In genomic region chr7:131235489-131236317, GRCh38 we compare ENCODE assay signal across 8 cellular contexts.
DNase-seq lines count a peak whose midpoint lies in the region; ATAC-seq, FAIRE-seq and TF ChIP-seq lines count a peak whose summit lies in the region.

No MANE protein-coding gene starts in this region.

- no peaks in the 10 kb centered on the region for H3K36me3 ChIP-seq in SJSA1

- no peak overlapping the region for H3K4me3 ChIP-seq in SJSA1

- peak overlapping the region; percentile 98 for H3K27ac Mint-ChIP-seq in activated naive CD8-positive, alpha-beta T cell treated with anti-CD3 and anti-CD28 coated beads for 36 hours

- H3K9me3 ChIP-seq in SJSA1 (replicated peaks): no peaks in the 10 kb centered on the region

- TF ChIP-seq POLR2A in GM12891 (IDR thresholded peaks at IDR 0.05; ENCODE audit: low read depth, low read length): no peak

- peak overlapping the region; percentile 54 for H3K4me3 Mint-ChIP-seq in activated naive CD8-positive, alpha-beta T cell treated with anti-CD3 and anti-CD28 coated beads for 36 hours

- no peak for DNase-seq in GM12891 (ENCODE audit: insufficient read length, low spot score)
- DNase-seq in SJSA1 (ENCODE audit: low read depth in 1 of 2, low spot score in 2 of 2): peak; percentile 78 to 86
- peak; percentile 81 for DNase-seq in activated naive CD8-positive, alpha-beta T cell treated with anti-CD3 and anti-CD28 coated beads for 36 hours
- DNase-seq in iPS-NIHi7 (ENCODE audit: extremely low spot score): peak; percentile 32
- peak; percentile 60 to 64 for DNase-seq in stimulated activated CD4-positive, alpha-beta T cell treated with anti-CD3 and anti-CD28 coated beads, Interleukin-2, amount 100 ng/mL, for 48 hours
- no peak for DNase-seq in SIG-M5 treated with dmso at 0.1 percent for 504 hours (lab: John Stamatoyannopoulos, UW; ENCODE audit: unreplicated experiment)
- no peak for DNase-seq in NCI-H510A treated with DMSO at 0.1 percent for 48 hours (lab: John Stamatoyannopoulos, UW)

- no peaks in the 10 kb centered on the region for H3K27me3 ChIP-seq in SJSA1 (replicated peaks)

- H3K9me3 Mint-ChIP-seq in activated naive CD8-positive, alpha-beta T cell treated with anti-CD3 and anti-CD28 coated beads for 36 hours: no peaks in the 10 kb centered on the region

- FAIRE-seq in GM12891 (lab: Jason Lieb, UNC): peak; percentile 23

- ATAC-seq in HG02588 (IDR thresholded peaks at IDR 0.05; ENCODE audit: unreplicated experiment): no peak

- H3K27me3 Mint-ChIP-seq in activated naive CD8-positive, alpha-beta T cell treated with anti-CD3 and anti-CD28 coated beads for 36 hours: no peaks in the 10 kb centered on the region

- peak overlapping the region; percentile 91 for H3K27ac ChIP-seq in SJSA1

- peaks cover 10% of the 10 kb centered on the region for H3K36me3 Mint-ChIP-seq in activated naive CD8-positive, alpha-beta T cell treated with anti-CD3 and anti-CD28 coated beads for 36 hours

- peaks cover 63% of the 10 kb centered on the region for H3K4me1 Mint-ChIP-seq in activated naive CD8-positive, alpha-beta T cell treated with anti-CD3 and anti-CD28 coated beads for 36 hours

- peaks cover 33% of the 10 kb centered on the region for H3K4me1 ChIP-seq in SJSA1 (replicated peaks)

TF ChIP-seq in GM12891, 5 proteins besides CTCF, POLR2A, EP300 and RAD21:
- TF ChIP-seq TAF1 (IDR thresholded peaks at IDR 0.05; ENCODE audit: low read depth, low read length) (no peak), POLR2AphosphoS5 (IDR thresholded peaks at IDR 0.05; ENCODE audit: low read depth, low read length) (no peak), SPI1 (IDR thresholded peaks at IDR 0.05; ENCODE audit: low read depth, low read length) (no peak), POU2F2 (IDR thresholded peaks at IDR 0.05; ENCODE audit: low read depth, low read length) (no peak), PAX5 (IDR thresholded peaks at IDR 0.05; ENCODE audit: insufficient read depth, low read length, severe bottlenecking) (no peak)
TF ChIP-seq in GM12891: peak in this region for 0.

Comparison
In these comparisons a context has a peak if more than half of its experiments do, and no peak if none do; other contexts are left out.
1. DNase-seq: peak in SJSA1 (2 of 2), activated naive CD8-positive, alpha-beta T cell treated with anti-CD3 and anti-CD28 coated beads for 36 hours (single experiment), iPS-NIHi7 (single experiment) and stimulated activated CD4-positive, alpha-beta T cell treated with anti-CD3 and anti-CD28 coated beads, Interleukin-2, amount 100 ng/mL, for 48 hours (2 of 2); none in GM12891 (single experiment), SIG-M5 treated with dmso at 0.1 percent for 504 hours (single experiment) and NCI-H510A treated with DMSO at 0.1 percent for 48 hours (single experiment).